In genomic region chr17:18959071-18959844, GRCh38 we compare ENCODE assay signal across 1 cellular context.
TF ChIP-seq lines count a peak whose summit lies in the region.

No MANE protein-coding gene starts in this region.

TF ChIP-seq in HepG2, 621 proteins besides CTCF, POLR2A, EP300 and RAD21:
- no peak for TF ChIP-seq ZNF761 (CRISPR knock-in tag; conservative IDR thresholded peaks at IDR 0.05)
- TF ChIP-seq RNF2 (conservative IDR thresholded peaks at IDR 0.05; ENCODE audit: low read depth) = no peak
- TF ChIP-seq JARID2 (CRISPR knock-in tag; IDR thresholded peaks at IDR 0.05; ENCODE audit: insufficient replicate concordance) = no peak
- TF ChIP-seq ZNF687 (CRISPR knock-in tag; IDR thresholded peaks at IDR 0.05) = peak; percentile 14; the same call in 1 of the 2 replicates
- TF ChIP-seq DRAP1 (CRISPR knock-in tag; IDR thresholded peaks at IDR 0.05) = no peak
